ENCODE assay signal across 8 cellular contexts in genomic region chr12:53380797-53381738, GRCh38. TPM values are rescaled to one million over a fixed set of nuclear protein-coding genes. Genes with fewer than 3 reads are reported as not detected.
DNase-seq lines count a peak whose midpoint lies in the region; ATAC-seq and TF ChIP-seq lines count a peak whose summit lies in the region.

No MANE protein-coding gene starts in this region.

- TF ChIP-seq CTCF in progenitor cell of endocrine pancreas (IDR thresholded peaks at IDR 0.05; ENCODE audit: unreplicated experiment), result no peak

- H3K27ac Mint-ChIP-seq in progenitor cell of endocrine pancreas, result peak overlapping the region; percentile 99

- peaks cover 21% of the 10 kb centered on the region for H3K36me3 Mint-ChIP-seq in progenitor cell of endocrine pancreas (ENCODE audit: insufficient read depth)

- DNase-seq in DMS153 (lab: John Stamatoyannopoulos, UW) (peak; percentile 30), DMS153 treated with DMSO at 0.1 percent for 48 hours (lab: John Stamatoyannopoulos, UW; ENCODE audit: unreplicated experiment) (no peak), SJSA1 (ENCODE audit: low read depth in 1 of 2, low spot score in 2 of 2) (peak in 1 of 2 experiments; percentile 39), fibroblast of gingiva (ENCODE audit: low read depth) (peak; percentile 53), progenitor cell of endocrine pancreas (ENCODE audit: low spot score, unreplicated experiment) (peak; percentile 14)

- no peaks in the 10 kb centered on the region for H3K9me3 Mint-ChIP-seq in progenitor cell of endocrine pancreas (ENCODE audit: low read depth)

- peak overlapping the region; percentile 50 for H3K27ac ChIP-seq in SJSA1

- peaks cover 23% of the 10 kb centered on the region for H3K4me1 ChIP-seq in SJSA1 (replicated peaks)

- ATAC-seq in GM18511 (IDR thresholded peaks at IDR 0.05; ENCODE audit: unreplicated experiment) (no peak), GM18520 (IDR thresholded peaks at IDR 0.05; ENCODE audit: unreplicated experiment) (no peak), GM18502 (IDR thresholded peaks at IDR 0.05; ENCODE audit: poor library complexity, unreplicated experiment) (no peak)

- H3K9me3 ChIP-seq in SJSA1 (replicated peaks), result no peaks in the 10 kb centered on the region

- H3K4me3 ChIP-seq in SJSA1, result peak overlapping the region; percentile 60

- peaks cover 44% of the 10 kb centered on the region for H3K36me3 ChIP-seq in SJSA1

- H3K27me3 ChIP-seq in SJSA1 (replicated peaks), result no peaks in the 10 kb centered on the region

- H3K4me1 Mint-ChIP-seq in progenitor cell of endocrine pancreas (ENCODE audit: low read depth), result peaks cover 34% of the 10 kb centered on the region

- no peaks in the 10 kb centered on the region for H3K27me3 Mint-ChIP-seq in progenitor cell of endocrine pancreas

- H3K4me3 Mint-ChIP-seq in progenitor cell of endocrine pancreas (ENCODE audit: low read depth), result peak overlapping the region; percentile 90

RNA-seq across cellular contexts. Expression of gene SP1, which starts 1.1 kb away (rescaled TPM):
- total RNA-seq in SJSA1 (2014; rRNA removed; shearing (Covaris generic)), result 19.8 and 33.9 TPM in 2 replicates
- 90.5 and 92.6 TPM in 2 replicates for total RNA-seq in progenitor cell of endocrine pancreas

RNA-seq across cellular contexts. Expression of gene AMHR2, which starts 42.6 kb away (rescaled TPM):
- not detected in 2 replicates for total RNA-seq in SJSA1 (2014; rRNA removed; shearing (Covaris generic))
- 35.1 and 35.7 TPM in 2 replicates for total RNA-seq in progenitor cell of endocrine pancreas

RNA-seq across cellular contexts. Expression of gene SP7, which starts 44.9 kb away (rescaled TPM):
- total RNA-seq in SJSA1 (2014; rRNA removed; shearing (Covaris generic)), result not detected in 2 replicates
- 0.10 TPM in 1 of 2 replicates, not detected in the other for total RNA-seq in progenitor cell of endocrine pancreas

RNA-seq across cellular contexts. Expression of gene AAAS, which starts 59.7 kb away (rescaled TPM):
- total RNA-seq in SJSA1 (2014; rRNA removed; shearing (Covaris generic)), result 51.8 and 52.0 TPM in 2 replicates
- total RNA-seq in progenitor cell of endocrine pancreas, result 72.1 and 75.0 TPM in 2 replicates

Comparison
In these comparisons a context has a peak if more than half of its experiments do, and no peak if none do; other contexts are left out.
1. RNA of gene AMHR2, which starts 42.6 kb away (total RNA-seq): 35.1 to 35.7 TPM in progenitor cell of endocrine pancreas; not detected in SJSA1; every median in the first group is over 10 times any median in the second.